In genomic region chr6:24856246-24856599, GRCh38 we compare ENCODE assay signal across 11 cellular contexts. TPM values are rescaled to one million over a fixed set of nuclear protein-coding genes. Genes with fewer than 3 reads are reported as not detected.
DNase-seq lines count a peak whose midpoint lies in the region; ATAC-seq and TF ChIP-seq lines count a peak whose summit lies in the region.
"Had no signal": no experiment of that assay in that cellular context is flagged by ENCODE, and none has a peak within 500 bp of the region (broad histone marks: within the 10 kb centered on the region; RNA-seq: fewer than 3 reads in every experiment).

No MANE protein-coding gene starts in this region.

- H3K9me2 ChIP-seq in PC-3 (replicated peaks; ENCODE audit: low read length), result no peaks in the 10 kb centered on the region

- in situ Hi-C loops in ACHN (cut with HindIII; ENCODE audit: low pct_ligation_motif_present, low pct_unique_long_range_greater_than_20kb, low sequenced_read_pairs), result no loop called here

- no peak overlapping the region for H2AFZ ChIP-seq in PC-3 (ENCODE audit: low read length)

- CTCF ChIA-PET in activated CD8-positive, alpha-beta memory T cell treated with anti-CD3 and anti-CD28 coated beads, Interleukin-2, amount 10 ng/mL, durations not matched to agents 7 days and 5 days (lab: Charles Lee), result interaction anchor here (0.6 to 6.5 kb wide), 38 partner anchors 9 to 236 kb away, joined by 3 to 119 read pairs (median 5); partner anchors contain the start of genes GMNN and RIPOR2
- CTCF ChIA-PET in PC-3 (lab: Charles Lee), result interaction anchor here (0.5 to 1.7 kb wide), 6 partner anchors 39 to 217 kb away, joined by 3 to 23 read pairs (median 10); no protein-coding TSS in a partner anchor

- H3K27ac ChIP-seq in PC-3 (ENCODE audit: low read length), result no peak overlapping the region

- peak overlapping the region; percentile 88 for H3K27ac Mint-ChIP-seq in activated CD8-positive, alpha-beta memory T cell treated with anti-CD3 and anti-CD28 coated beads, Interleukin-2, amount 10 ng/mL, durations not matched to agents 7 days and 5 days
- peak overlapping the region in 3 of 5 experiments; percentile 53 to 70 (median 65) for H3K27ac Mint-ChIP-seq in brain
- peak overlapping the region; percentile 20 for H3K27ac Mint-ChIP-seq in osteocyte (ENCODE audit: unreplicated experiment)

- H3K9me3 Mint-ChIP-seq in activated CD8-positive, alpha-beta memory T cell treated with anti-CD3 and anti-CD28 coated beads, Interleukin-2, amount 10 ng/mL, durations not matched to agents 7 days and 5 days (ENCODE audit: low read depth), result no peaks in the 10 kb centered on the region
- no peaks in the 10 kb centered on the region for H3K9me3 Mint-ChIP-seq in brain
- no peaks in the 10 kb centered on the region for H3K9me3 Mint-ChIP-seq in osteocyte (ENCODE audit: unreplicated experiment)

- H4K20me1 ChIP-seq in PC-3 (ENCODE audit: low read length), result no peaks in the 10 kb centered on the region

- H3F3A ChIP-seq in PC-3 (ENCODE audit: low read length, unreplicated experiment), result no peaks in the 10 kb centered on the region

- H3K36me3 Mint-ChIP-seq in activated CD8-positive, alpha-beta memory T cell treated with anti-CD3 and anti-CD28 coated beads, Interleukin-2, amount 10 ng/mL, durations not matched to agents 7 days and 5 days, result peaks cover 66% of the 10 kb centered on the region
- peaks cover 49% of the 10 kb centered on the region for H3K36me3 Mint-ChIP-seq in brain
- peaks cover 20% of the 10 kb centered on the region for H3K36me3 Mint-ChIP-seq in osteocyte (ENCODE audit: unreplicated experiment)

- H3K36me3 ChIP-seq in PC-3 (ENCODE audit: low read depth, low read length), result no peaks in the 10 kb centered on the region
- H3K36me3 ChIP-seq: tibial artery had no signal

- H3K9me3 ChIP-seq in PC-3 (ENCODE audit: low read length), result no peaks in the 10 kb centered on the region
- H3K9me3 ChIP-seq: tibial artery had no signal

- no peak overlapping the region for H3K4me2 ChIP-seq in PC-3 (ENCODE audit: low read length)

- no peaks in the 10 kb centered on the region for H3K27me3 Mint-ChIP-seq in activated CD8-positive, alpha-beta memory T cell treated with anti-CD3 and anti-CD28 coated beads, Interleukin-2, amount 10 ng/mL, durations not matched to agents 7 days and 5 days
- H3K27me3 Mint-ChIP-seq in brain (peaks cover 2% of the 10 kb centered on the region), osteocyte (ENCODE audit: unreplicated experiment) (no peaks in the 10 kb centered on the region)

- no peak overlapping the region for H3K9ac ChIP-seq in PC-3 (ENCODE audit: low read length)

- no peak overlapping the region for H3K4me3 Mint-ChIP-seq in activated CD8-positive, alpha-beta memory T cell treated with anti-CD3 and anti-CD28 coated beads, Interleukin-2, amount 10 ng/mL, durations not matched to agents 7 days and 5 days
- peak overlapping the region in 2 of 5 experiments; percentile 41 to 58 for H3K4me3 Mint-ChIP-seq in brain
- no peak overlapping the region for H3K4me3 Mint-ChIP-seq in osteocyte (ENCODE audit: unreplicated experiment)

- no peak for ATAC-seq in activated CD8-positive, alpha-beta memory T cell treated with anti-CD3 and anti-CD28 coated beads, Interleukin-2, amount 10 ng/mL, durations not matched to agents 7 days and 5 days
- ATAC-seq in PC-3, result no peak
- ATAC-seq in left ventricle myocardium superior, result no peak
- no peak for ATAC-seq in left lobe of liver

- no peak overlapping the region for H3K4me3 ChIP-seq in PC-3 (ENCODE audit: low read length)

- no peaks in the 10 kb centered on the region; the same call in 1 of the 2 replicates for H3K27me3 ChIP-seq in PC-3 (ENCODE audit: low read length)
- H3K27me3 ChIP-seq: tibial artery had no signal

- no TSS peak for BruUV-seq in PC-3 (replicated peaks; lab: Mats Ljungman, UMichigan)

- peak; percentile 5; the same call in 1 of the 2 replicates for TF ChIP-seq CTCF in PC-3 (conservative IDR thresholded peaks at IDR 0.05; ENCODE audit: low read depth, low read length)
- TF ChIP-seq CTCF in brain (conservative IDR thresholded peaks at IDR 0.05), result peak; percentile 22 to 30
- no peak for TF ChIP-seq CTCF in osteocyte (IDR thresholded peaks at IDR 0.05)

- intact Hi-C loops in PC-3 (cut with micrococcal nuclease) (loop anchor here (1.0 to 10.0 kb wide), 5 partner anchors 71 to 747 kb away; no protein-coding TSS in a partner anchor), left ventricle myocardium superior (cut with micrococcal nuclease) (loop anchor here (2.0 to 5.0 kb wide), 2 partner anchors 135 to 216 kb away; no protein-coding TSS in a partner anchor)

- peaks cover 17% of the 10 kb centered on the region for H3K4me1 ChIP-seq in PC-3 (ENCODE audit: insufficient read depth, low read length)

- peak; percentile 36 for DNase-seq in activated CD8-positive, alpha-beta memory T cell treated with anti-CD3 and anti-CD28 coated beads, Interleukin-2, amount 10 ng/mL, durations not matched to agents 7 days and 5 days
- DNase-seq in activated CD8-positive, alpha-beta memory T cell treated with anti-CD3 and anti-CD28 coated beads for 24 hours, result no peak
- DNase-seq in PC-3, result no peak
- DNase-seq in osteocyte (ENCODE audit: extremely low spot score, unreplicated experiment), result no peak
- no peak for DNase-seq in left ventricle myocardium superior
- DNase-seq in ACHN, result no peak
- no peak for DNase-seq in left lobe of liver (ENCODE audit: low spot score)

- no peaks in the 10 kb centered on the region for H3K79me2 ChIP-seq in PC-3 (ENCODE audit: low read length)

- POLR2A ChIA-PET in PC-3 (lab: Charles Lee; ENCODE audit: unreplicated experiment), result no interaction called here

- H3K4me1 Mint-ChIP-seq in activated CD8-positive, alpha-beta memory T cell treated with anti-CD3 and anti-CD28 coated beads, Interleukin-2, amount 10 ng/mL, durations not matched to agents 7 days and 5 days, result peaks cover 56% of the 10 kb centered on the region
- peaks cover 50% of the 10 kb centered on the region for H3K4me1 Mint-ChIP-seq in brain
- peaks cover 6% of the 10 kb centered on the region for H3K4me1 Mint-ChIP-seq in osteocyte (ENCODE audit: unreplicated experiment)

RNA-seq across cellular contexts. Expression of gene ARMH2, which starts 57.5 kb away (rescaled TPM):
- under 1 TPM; 0.28 to 0.41 TPM for total RNA-seq in activated CD8-positive, alpha-beta memory T cell treated with anti-CD3 and anti-CD28 coated beads, Interleukin-2, amount 10 ng/mL, durations not matched to agents 7 days and 5 days
- not detected in 2 replicates for total RNA-seq in PC-3 (2014; rRNA removed)
- not detected for polyA plus RNA-seq in brain (ENCODE audit: insufficient read depth, low read depth, low replicate concordance)
- total RNA-seq in osteocyte, result not detected in 2 replicates
- total RNA-seq in left ventricle myocardium superior, result not detected
- not detected for total RNA-seq in left lobe of liver
- total RNA-seq: HT-29, lung microvascular endothelial cell had no signal

Comparison
In these comparisons a context has a peak if more than half of its experiments do, and no peak if none do; other contexts are left out.
1. H3K27ac Mint-ChIP-seq: peak in every context shown above with its lines; median percentile 88 in activated CD8-positive, alpha-beta memory T cell treated with anti-CD3 and anti-CD28 coated beads, Interleukin-2, amount 10 ng/mL, durations not matched to agents 7 days and 5 days; 65 in brain; 20 in osteocyte.